In the genomic region with DNA sequence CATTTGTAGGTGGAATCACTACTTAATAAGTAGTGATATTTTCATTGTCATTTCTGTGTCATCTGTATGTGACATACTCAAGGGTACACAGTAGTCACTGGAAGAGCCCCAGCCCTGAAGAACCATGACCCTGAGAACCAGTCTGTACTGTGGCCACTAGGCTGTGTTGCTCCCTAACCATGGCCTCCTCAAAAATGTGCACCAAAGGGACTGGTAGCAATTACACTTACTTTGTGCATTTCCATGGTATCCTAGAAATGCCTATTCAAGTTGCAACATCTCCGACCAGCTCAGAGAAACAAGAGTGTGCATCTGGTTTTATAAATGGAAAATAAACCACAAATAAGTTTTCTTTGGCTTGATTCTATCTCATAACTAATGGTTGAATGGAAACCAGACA, we compare ENCODE assay signal across 12 cellular contexts.
DNase-seq lines count a peak whose midpoint lies in the region; ATAC-seq and TF ChIP-seq lines count a peak whose summit lies in the region.
"Had no signal": no experiment of that assay in that cellular context is flagged by ENCODE, and none has a peak within 500 bp of the region (broad histone marks: within the 10 kb centered on the region; RNA-seq: fewer than 3 reads in every experiment).

No MANE protein-coding gene starts in this region.

- H3K9me2 ChIP-seq in SK-N-SH: no peaks in the 10 kb centered on the region

- no peaks in the 10 kb centered on the region for H3K79me2 ChIP-seq in DND-41 (ENCODE audit: insufficient read depth, low read length)
- no peaks in the 10 kb centered on the region for H3K79me2 ChIP-seq in SK-N-SH (ENCODE audit: insufficient read depth)

- no peak for TF ChIP-seq POLR2A in stomach (IDR thresholded peaks at IDR 0.05)

- TF ChIP-seq EP300 in SK-N-SH (IDR thresholded peaks at IDR 0.05; ENCODE audit: borderline replicate concordance in 1 of 2, low read depth in 1 of 2, low read length in 1 of 2): no peak
- TF ChIP-seq EP300 in stomach (IDR thresholded peaks at IDR 0.05): no peak

- intact Hi-C loops in stomach (cut with DNase I; ENCODE audit: low total_unique reads): no loop called here

- peaks cover 59% of the 10 kb centered on the region for H3K36me3 ChIP-seq in DND-41 (ENCODE audit: insufficient read depth, low read length)
- peaks cover 0 to 27% of the 10 kb centered on the region in 2 experiments for H3K36me3 ChIP-seq in SK-N-SH (replicated peaks in 1 of 2; ENCODE audit: control insufficient read depth in 1 of 2, insufficient read depth in 2 of 2, low read length in 1 of 2)
- no peaks in the 10 kb centered on the region for H3K36me3 ChIP-seq in stomach

- H4K20me1 ChIP-seq in DND-41 (ENCODE audit: insufficient read depth, low read length) (no peaks in the 10 kb centered on the region), SK-N-SH (ENCODE audit: insufficient read depth) (no peaks in the 10 kb centered on the region)

- TF ChIP-seq CTCF in DND-41 (IDR thresholded peaks at IDR 0.05; ENCODE audit: borderline replicate concordance, extremely low read depth, low read length, poor library complexity, severe bottlenecking) (peak; percentile 9), SK-N-SH (IDR thresholded peaks at IDR 0.05) (peak; percentile 45), fibroblast of the aortic adventitia (IDR thresholded peaks at IDR 0.05; ENCODE audit: insufficient read depth, low read length) (peak; percentile 41), stomach (IDR thresholded peaks at IDR 0.05) (no peak)

- H3K9ac ChIP-seq in DND-41 (ENCODE audit: low read depth, low read length): no peak overlapping the region
- no peak overlapping the region for H3K9ac ChIP-seq in SK-N-SH

- H3K4me3 ChIP-seq in DND-41 (ENCODE audit: low read depth in 1 of 2, low read length in 2 of 2): no peak overlapping the region
- no peak overlapping the region for H3K4me3 ChIP-seq in SK-N-SH (ENCODE audit: low read depth in 2 of 2, low read length in 1 of 2)
- no peak overlapping the region for H3K4me3 ChIP-seq in fibroblast of the aortic adventitia (ENCODE audit: low read depth, low read length)
- no peak overlapping the region for H3K4me3 ChIP-seq in stomach
- H3K4me3 ChIP-seq: lung had no signal

- CTCF ChIA-PET in SK-N-SH (lab: Yijun Ruan, JAX): no interaction called here

- no peak overlapping the region for H3K27ac ChIP-seq in DND-41 (ENCODE audit: low read length)
- peak overlapping the region in 1 of 2 experiments; percentile 88; a peak in 2 of 4 replicates for H3K27ac ChIP-seq in SK-N-SH (ENCODE audit: low read depth in 2 of 2, low read length in 1 of 2)
- H3K27ac ChIP-seq in stomach: no peak overlapping the region

- H3K4me1 ChIP-seq in DND-41 (ENCODE audit: insufficient read depth, low read length) (no peaks in the 10 kb centered on the region), SK-N-SH (ENCODE audit: control insufficient read depth in 1 of 2, insufficient read depth in 2 of 2, low read depth in 1 of 2, low read length in 1 of 2) (peaks cover 8 to 34% of the 10 kb centered on the region in 2 experiments), stomach (no peaks in the 10 kb centered on the region)

- no peak overlapping the region for H3K4me2 ChIP-seq in DND-41 (ENCODE audit: insufficient read depth, low read length)
- H3K4me2 ChIP-seq in SK-N-SH: peak overlapping the region; percentile 55; the same call in 1 of the 2 replicates

- 90% methylated on average over 1 of the region's 1 CpG for WGBS in SK-N-SH (ENCODE audit: low lambda C conversion rate)
- WGBS in stomach, 5 donors: 86 to 97% (median 96%) methylated on average over 1 of the region's 1 CpG

- H2AFZ ChIP-seq in DND-41 (ENCODE audit: low read depth, low read length) (no peak overlapping the region), SK-N-SH (ENCODE audit: low read depth) (no peak overlapping the region)

- POLR2A ChIA-PET in SK-N-SH (lab: Yijun Ruan, JAX): no interaction called here

- DNase-seq in DND-41 (no peak), SK-N-SH (no peak), fibroblast of the aortic adventitia (ENCODE audit: low read depth) (peak; percentile 75), stomach (no peak)
- DNase-seq in stimulated activated CD4-positive, alpha-beta T cell treated with anti-CD3 and anti-CD28 coated beads, Interleukin-12 subunit alpha, Interleukin-12 subunit beta, amount 100 ng/mL, for 4 hours: no peak
- DNase-seq: activated T-cell treated with anti-CD3 and anti-CD28 coated beads, Interleukin-2, amount 50 U/mL, for 1 hour; NCI-H2107; SW 1271 had no signal

- no peaks in the 10 kb centered on the region for H3K27me3 ChIP-seq in DND-41 (ENCODE audit: insufficient read depth, low read length, poor library complexity)
- no peaks in the 10 kb centered on the region for H3K27me3 ChIP-seq in SK-N-SH (ENCODE audit: insufficient read depth)
- no peaks in the 10 kb centered on the region for H3K27me3 ChIP-seq in stomach

- H3K9me3 ChIP-seq in DND-41 (ENCODE audit: insufficient read depth, low read length, severe bottlenecking) (no peaks in the 10 kb centered on the region), SK-N-SH (no peaks in the 10 kb centered on the region), stomach (no peaks in the 10 kb centered on the region)

- ATAC-seq in DND-41 (ENCODE audit: insufficient read depth, low read depth) (no peak), GM21360 (IDR thresholded peaks at IDR 0.05; ENCODE audit: unreplicated experiment) (peak; percentile 38), GM21381 (IDR thresholded peaks at IDR 0.05; ENCODE audit: unreplicated experiment) (no peak), HG02588 (IDR thresholded peaks at IDR 0.05; ENCODE audit: unreplicated experiment) (no peak)

- peak; percentile 11; the same call in 1 of the 2 replicates for TF ChIP-seq RAD21 in SK-N-SH (IDR thresholded peaks at IDR 0.05; ENCODE audit: low read length)

- H3F3A ChIP-seq in SK-N-SH (replicated peaks; ENCODE audit: insufficient read depth): peaks cover 56% of the 10 kb centered on the region

TF ChIP-seq in SK-N-SH, 30 proteins besides CTCF, POLR2A, EP300 and RAD21:
- TF ChIP-seq POLR2AphosphoS5 (IDR thresholded peaks at IDR 0.05; ENCODE audit: low read depth, low read length): no peak
- no peak for TF ChIP-seq FOSL2 (IDR thresholded peaks at IDR 0.05; ENCODE audit: borderline replicate concordance, low read depth)
- no peak for TF ChIP-seq TEAD4 (IDR thresholded peaks at IDR 0.05; ENCODE audit: borderline replicate concordance, insufficient read depth)
- TF ChIP-seq RCOR1 (IDR thresholded peaks at IDR 0.05; ENCODE audit: low read length): no peak
- TF ChIP-seq, protein P1, sequence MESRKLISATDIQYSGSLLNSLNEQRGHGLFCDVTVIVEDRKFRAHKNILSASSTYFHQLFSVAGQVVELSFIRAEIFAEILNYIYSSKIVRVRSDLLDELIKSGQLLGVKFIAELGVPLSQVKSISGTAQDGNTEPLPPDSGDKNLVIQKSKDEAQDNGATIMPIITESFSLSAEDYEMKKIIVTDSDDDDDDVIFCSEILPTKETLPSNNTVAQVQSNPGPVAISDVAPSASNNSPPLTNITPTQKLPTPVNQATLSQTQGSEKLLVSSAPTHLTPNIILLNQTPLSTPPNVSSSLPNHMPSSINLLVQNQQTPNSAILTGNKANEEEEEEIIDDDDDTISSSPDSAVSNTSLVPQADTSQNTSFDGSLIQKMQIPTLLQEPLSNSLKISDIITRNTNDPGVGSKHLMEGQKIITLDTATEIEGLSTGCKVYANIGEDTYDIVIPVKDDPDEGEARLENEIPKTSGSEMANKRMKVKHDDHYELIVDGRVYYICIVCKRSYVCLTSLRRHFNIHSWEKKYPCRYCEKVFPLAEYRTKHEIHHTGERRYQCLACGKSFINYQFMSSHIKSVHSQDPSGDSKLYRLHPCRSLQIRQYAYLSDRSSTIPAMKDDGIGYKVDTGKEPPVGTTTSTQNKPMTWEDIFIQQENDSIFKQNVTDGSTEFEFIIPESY (IDR thresholded peaks at IDR 0.05; ENCODE audit: borderline replicate concordance, low read depth): no peak
- TF ChIP-seq YY1 (IDR thresholded peaks at IDR 0.05; ENCODE audit: low read depth): no peak
- TF ChIP-seq ELF1 (IDR thresholded peaks at IDR 0.05): no peak
- no peak for TF ChIP-seq JUND (IDR thresholded peaks at IDR 0.05)
- no peak for TF ChIP-seq CHD2 (IDR thresholded peaks at IDR 0.05; ENCODE audit: low read length, partially characterized antibody)
- TF ChIP-seq EZH2phosphoT487 (IDR thresholded peaks at IDR 0.05; ENCODE audit: borderline replicate concordance, low read depth): no peak
- TF ChIP-seq, protein P2, sequence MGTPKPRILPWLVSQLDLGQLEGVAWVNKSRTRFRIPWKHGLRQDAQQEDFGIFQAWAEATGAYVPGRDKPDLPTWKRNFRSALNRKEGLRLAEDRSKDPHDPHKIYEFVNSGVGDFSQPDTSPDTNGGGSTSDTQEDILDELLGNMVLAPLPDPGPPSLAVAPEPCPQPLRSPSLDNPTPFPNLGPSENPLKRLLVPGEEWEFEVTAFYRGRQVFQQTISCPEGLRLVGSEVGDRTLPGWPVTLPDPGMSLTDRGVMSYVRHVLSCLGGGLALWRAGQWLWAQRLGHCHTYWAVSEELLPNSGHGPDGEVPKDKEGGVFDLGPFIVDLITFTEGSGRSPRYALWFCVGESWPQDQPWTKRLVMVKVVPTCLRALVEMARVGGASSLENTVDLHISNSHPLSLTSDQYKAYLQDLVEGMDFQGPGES (IDR thresholded peaks at IDR 0.05; ENCODE audit: low read depth, low read length): no peak

Comparison
In these comparisons a context has a peak if more than half of its experiments do, and no peak if none do; other contexts are left out.
1. CTCF ChIP-seq: peak in DND-41 (single experiment), SK-N-SH (single experiment) and fibroblast of the aortic adventitia (single experiment); none in stomach (0 of 7).